Comparison of ENCODE assay signal across 11 cellular contexts in the genomic region with DNA sequence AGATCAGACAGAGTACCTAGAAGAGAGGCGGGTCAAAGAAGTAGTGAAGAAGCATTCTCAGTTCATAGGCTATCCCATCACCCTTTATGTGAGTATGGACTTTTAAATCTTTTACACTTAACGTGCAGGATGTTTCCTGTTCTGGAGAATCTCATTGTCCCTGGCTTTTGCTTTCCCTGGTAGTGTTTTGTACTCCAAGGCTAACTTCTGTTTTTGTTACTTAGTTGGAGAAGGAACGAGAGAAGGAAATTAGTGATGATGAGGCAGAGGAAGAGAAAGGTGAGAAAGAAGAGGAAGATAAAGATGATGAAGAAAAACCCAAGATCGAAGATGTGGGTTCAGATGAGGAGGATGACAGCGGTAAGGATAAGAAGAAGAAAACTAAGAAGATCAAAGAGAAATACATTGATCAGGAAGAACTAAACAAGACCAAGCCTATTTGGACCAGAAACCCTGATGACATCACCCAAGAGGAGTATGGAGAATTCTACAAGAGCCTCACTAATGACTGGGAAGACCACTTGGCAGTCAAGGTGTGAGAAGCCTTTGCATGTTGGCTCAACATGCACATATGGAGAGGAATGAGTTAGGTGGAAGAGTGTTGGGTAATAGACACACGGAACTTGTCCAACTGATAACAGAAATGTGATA. TPM values are rescaled to one million over a fixed set of nuclear protein-coding genes. Genes with fewer than 3 reads are reported as not detected.
DNase-seq lines count a peak whose midpoint lies in the region; ATAC-seq and TF ChIP-seq lines count a peak whose summit lies in the region.
"Had no signal": no experiment of that assay in that cellular context is flagged by ENCODE, and none has a peak within 500 bp of the region (broad histone marks: within the 10 kb centered on the region; RNA-seq: fewer than 3 reads in every experiment).

No MANE protein-coding gene starts in this region.

- no peaks in the 10 kb centered on the region for H3K9me3 Mint-ChIP-seq in T-cell

- peak overlapping the region in 1 of 3 donors; percentile 59 for H3K4me3 Mint-ChIP-seq in T-cell

- H3K27me3 ChIP-seq in DND-41 (ENCODE audit: insufficient read depth, low read length, poor library complexity) (no peaks in the 10 kb centered on the region), right lobe of liver (no peaks in the 10 kb centered on the region)

- no peak overlapping the region for H2AFZ ChIP-seq in DND-41 (ENCODE audit: low read depth, low read length)

- ATAC-seq in DND-41 (ENCODE audit: insufficient read depth, low read depth) (no peak), T-cell (replicated peaks in 1 of 4) (no peak), right lobe of liver (no peak)

- peak overlapping the region; percentile 53 to 68 for H3K27ac Mint-ChIP-seq in T-cell

- peak overlapping the region in 1 of 2 experiments; percentile 84; a peak in 1 of 4 replicates for H3K4me3 ChIP-seq in DND-41 (ENCODE audit: low read depth in 1 of 2, low read length in 2 of 2)
- H3K4me3 ChIP-seq in right lobe of liver: no peak overlapping the region

- no peak for TF ChIP-seq POLR2A in right lobe of liver (IDR thresholded peaks at IDR 0.05)

- H3K27me3 Mint-ChIP-seq in T-cell: no peaks in the 10 kb centered on the region

- H3K9ac ChIP-seq in DND-41 (ENCODE audit: low read depth, low read length): no peak overlapping the region

- H3K4me1 ChIP-seq in DND-41 (ENCODE audit: insufficient read depth, low read length) (peaks cover 66% of the 10 kb centered on the region), right lobe of liver (peaks cover 0 to 45% (median 2%) of the 10 kb centered on the region in 4 donors)

- POLR2A ChIA-PET in T-cell (lab: Charles Lee): no interaction called here

- 62% methylated on average over 5 of the region's 6 CpGs for WGBS in right lobe of liver (ENCODE audit: insufficient coverage, low coverage, low lambda C conversion rate, missing lambda C conversion rate)

- peaks cover 69 to 79% (median 71%) of the 10 kb centered on the region in 3 donors for H3K4me1 Mint-ChIP-seq in T-cell

- CTCF ChIA-PET in T-cell (lab: Charles Lee): interaction anchor here in 1 of 2 donors (1.2 kb wide), 1 partner anchor 27 kb away, joined by 3 read pairs; a partner anchor contains a TSS

- H4K20me1 ChIP-seq in DND-41 (ENCODE audit: insufficient read depth, low read length): peaks cover 73% of the 10 kb centered on the region

- no peak for TF ChIP-seq CTCF in DND-41 (IDR thresholded peaks at IDR 0.05; ENCODE audit: borderline replicate concordance, extremely low read depth, low read length, poor library complexity, severe bottlenecking)
- no peak for TF ChIP-seq CTCF in right lobe of liver (IDR thresholded peaks at IDR 0.05)

- intact Hi-C loops in right lobe of liver (cut with DNase I): no loop called here

- H3K36me3 ChIP-seq in DND-41 (ENCODE audit: insufficient read depth, low read length): peaks cover 77% of the 10 kb centered on the region
- H3K36me3 ChIP-seq in right lobe of liver: peaks cover 14 to 69% (median 49%) of the 10 kb centered on the region in 4 donors

- peaks cover 61% of the 10 kb centered on the region for H3K36me3 Mint-ChIP-seq in T-cell

- no peaks in the 10 kb centered on the region for H3K9me3 ChIP-seq in DND-41 (ENCODE audit: insufficient read depth, low read length, severe bottlenecking)
- no peaks in the 10 kb centered on the region for H3K9me3 ChIP-seq in right lobe of liver

- no peak overlapping the region for H3K27ac ChIP-seq in DND-41 (ENCODE audit: low read length)
- peak overlapping the region in 2 of 3 donors; percentile 19 to 100 for H3K27ac ChIP-seq in right lobe of liver

- H3K4me2 ChIP-seq in DND-41 (ENCODE audit: insufficient read depth, low read length): peak overlapping the region; percentile 92; the same call in 1 of the 2 replicates

- peaks cover 51% of the 10 kb centered on the region for H3K79me2 ChIP-seq in DND-41 (ENCODE audit: insufficient read depth, low read length)

- no peak for DNase-seq in DND-41
- no peak for DNase-seq in T-cell
- no peak for DNase-seq in right lobe of liver
- DNase-seq in AG08395 (ENCODE audit: low spot score): no peak
- no peak for DNase-seq in stimulated activated CD4-positive, alpha-beta T cell treated with anti-CD3 and anti-CD28 coated beads, Interleukin-12 subunit alpha, Interleukin-12 subunit beta, amount 100 ng/mL, for 4 hours
- DNase-seq in central memory CD4-positive, alpha-beta T cell: no peak
- DNase-seq: activated CD4-positive, alpha-beta T cell treated with anti-CD3 and anti-CD28 coated beads for 4 hours; kidney glomerular epithelial cell; MV-4-11; retina; stimulated activated naive CD4-positive, alpha-beta T cell had no signal

RNA-seq across cellular contexts. Expression of a gene that starts 3.3 kb away (rescaled TPM):
- total RNA-seq in T-cell (100 to 1,000 TPM; 394 to 454 (median 404) TPM), right lobe of liver (100 to 1,000 TPM; 183 to 566 (median 345) TPM)

RNA-seq across cellular contexts. Expression of a gene that starts 7.1 kb away (rescaled TPM):
- total RNA-seq in T-cell: 10 to 100 TPM; 14.6 to 21.8 (median 20.3) TPM
- total RNA-seq in right lobe of liver: 10 to 100 TPM; 15.1 to 29.0 (median 20.9) TPM

RNA-seq across cellular contexts. Expression of a gene that starts 15.2 kb away (rescaled TPM):
- total RNA-seq in T-cell (10 to 100 TPM in 4 of 5 donors, 1 to 10 TPM in 1; 9.9 to 35.0 (median 13.6) TPM), right lobe of liver (10 to 100 TPM in 3 of 6 experiments, 1 to 10 TPM in 3; 2.5 to 30.2 (median 10.8) TPM)

RNA-seq across cellular contexts. Expression of a gene that starts 20.1 kb away (rescaled TPM):
- under 1 TPM in 3 of 5 donors, not detected in 2; 0.13 to 0.18 (median 0.14) TPM for total RNA-seq in T-cell
- total RNA-seq in right lobe of liver: not detected

RNA-seq across cellular contexts. Expression of a gene that starts 26.8 kb away (rescaled TPM):
- 1 to 10 TPM; 1.3 to 8.0 (median 3.4) TPM for total RNA-seq in T-cell
- 10 to 100 TPM; 27.4 to 51.3 (median 31.4) TPM for total RNA-seq in right lobe of liver
